9 cellular contexts compared by ENCODE assay signal in the genomic region with DNA sequence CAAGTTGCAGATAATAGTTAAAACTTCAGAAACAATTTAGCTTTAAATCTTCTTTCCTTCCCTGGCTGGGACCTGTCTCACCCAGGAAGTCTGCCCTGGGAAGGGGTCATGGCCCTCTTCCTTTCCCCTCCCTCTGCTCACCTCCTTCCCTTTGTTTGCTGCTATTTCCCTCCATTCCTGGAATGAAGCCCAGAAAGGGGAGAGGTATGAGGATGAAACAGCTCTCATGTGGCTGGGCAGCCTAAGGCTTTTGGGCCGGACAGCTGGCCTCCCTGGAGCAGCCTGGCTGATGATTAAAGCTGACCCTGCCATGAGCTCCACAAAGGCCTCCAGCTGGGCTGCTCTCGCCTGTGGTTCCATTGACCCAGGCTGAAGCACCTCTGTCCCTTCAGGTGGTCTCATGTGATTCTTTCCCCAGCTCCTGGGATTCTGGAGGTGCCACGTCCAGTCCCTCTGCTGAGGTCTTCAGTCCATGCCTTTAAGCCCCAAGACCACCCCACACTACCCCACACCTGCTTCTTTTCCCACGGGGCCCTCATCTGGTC.
DNase-seq lines count a peak whose midpoint lies in the region; ATAC-seq and TF ChIP-seq lines count a peak whose summit lies in the region.
"Had no signal": no experiment of that assay in that cellular context is flagged by ENCODE, and none has a peak within 500 bp of the region (broad histone marks: within the 10 kb centered on the region; RNA-seq: fewer than 3 reads in every experiment).

No MANE protein-coding gene starts in this region.

- DNase-seq in DMS153 (lab: John Stamatoyannopoulos, UW) (peak; percentile 45), NCI-H2029 treated with DMSO at 0.1 percent for 48 hours (lab: John Stamatoyannopoulos, UW) (peak; percentile 64), DMS114 treated with DMSO at 0.1 percent for 48 hours (lab: John Stamatoyannopoulos, UW; ENCODE audit: unreplicated experiment) (no peak), NCI-H1092 treated with DMSO at 0.1 percent for 48 hours (lab: John Stamatoyannopoulos, UW) (no peak)
- DNase-seq in stimulated activated naive CD4-positive, alpha-beta T cell treated with Interleukin-2 at 50 U/mL for 16 hours (lab: John Stamatoyannopoulos, UW) = no peak
- DNase-seq: psoas muscle had no signal

- TF ChIP-seq CTCF in nephron (IDR thresholded peaks at IDR 0.05; ENCODE audit: unreplicated experiment in 3 of 3) = no peak

- no peak overlapping the region for H3K4me3 Mint-ChIP-seq in dendritic cell treated with granulocyte-macrophage colony-stimulating factor and Interleukin-4, amounts not matched to agents 40 ng/mL and 50 ng/mL, for 4 days
- H3K4me3 Mint-ChIP-seq in nephron = no peak overlapping the region

- intact Hi-C loops in dendritic cell treated with granulocyte-macrophage colony-stimulating factor and Interleukin-4, amounts not matched to agents 40 ng/mL and 50 ng/mL, for 4 days (cut with micrococcal nuclease) = loop anchor here (5.0 kb wide), 1 partner anchor 85 kb away; no protein-coding TSS in a partner anchor

- H3K27ac Mint-ChIP-seq in dendritic cell treated with granulocyte-macrophage colony-stimulating factor and Interleukin-4, amounts not matched to agents 40 ng/mL and 50 ng/mL, for 4 days = peak overlapping the region; percentile 47
- H3K27ac Mint-ChIP-seq in nephron = peak overlapping the region; percentile 19 to 77 (median 62)

- no peaks in the 10 kb centered on the region for H3K36me3 Mint-ChIP-seq in dendritic cell treated with granulocyte-macrophage colony-stimulating factor and Interleukin-4, amounts not matched to agents 40 ng/mL and 50 ng/mL, for 4 days (ENCODE audit: low read depth)
- no peaks in the 10 kb centered on the region for H3K36me3 Mint-ChIP-seq in nephron (ENCODE audit: low read depth)

- no peaks in the 10 kb centered on the region for H3K27me3 Mint-ChIP-seq in dendritic cell treated with granulocyte-macrophage colony-stimulating factor and Interleukin-4, amounts not matched to agents 40 ng/mL and 50 ng/mL, for 4 days
- no peaks in the 10 kb centered on the region for H3K27me3 Mint-ChIP-seq in nephron (ENCODE audit: low read depth)

- no peaks in the 10 kb centered on the region for H3K9me3 Mint-ChIP-seq in dendritic cell treated with granulocyte-macrophage colony-stimulating factor and Interleukin-4, amounts not matched to agents 40 ng/mL and 50 ng/mL, for 4 days
- H3K9me3 Mint-ChIP-seq in nephron = peaks cover 13% of the 10 kb centered on the region

- H3K4me1 Mint-ChIP-seq in dendritic cell treated with granulocyte-macrophage colony-stimulating factor and Interleukin-4, amounts not matched to agents 40 ng/mL and 50 ng/mL, for 4 days (ENCODE audit: low read depth) = peaks cover 82% of the 10 kb centered on the region
- peaks cover 45% of the 10 kb centered on the region for H3K4me1 Mint-ChIP-seq in nephron

- no peak for ATAC-seq in GM18868 (IDR thresholded peaks at IDR 0.05; ENCODE audit: unreplicated experiment)

Comparison
In these comparisons a context has a peak if more than half of its experiments do, and no peak if none do; other contexts are left out.
1. DNase-seq: peak in DMS153 (single experiment) and NCI-H2029 treated with DMSO at 0.1 percent for 48 hours (single experiment); none in DMS114 treated with DMSO at 0.1 percent for 48 hours (single experiment), NCI-H1092 treated with DMSO at 0.1 percent for 48 hours (single experiment) and stimulated activated naive CD4-positive, alpha-beta T cell treated with Interleukin-2 at 50 U/mL for 16 hours (single experiment).